ENCODE assay signal across 16 cellular contexts in the genomic region with DNA sequence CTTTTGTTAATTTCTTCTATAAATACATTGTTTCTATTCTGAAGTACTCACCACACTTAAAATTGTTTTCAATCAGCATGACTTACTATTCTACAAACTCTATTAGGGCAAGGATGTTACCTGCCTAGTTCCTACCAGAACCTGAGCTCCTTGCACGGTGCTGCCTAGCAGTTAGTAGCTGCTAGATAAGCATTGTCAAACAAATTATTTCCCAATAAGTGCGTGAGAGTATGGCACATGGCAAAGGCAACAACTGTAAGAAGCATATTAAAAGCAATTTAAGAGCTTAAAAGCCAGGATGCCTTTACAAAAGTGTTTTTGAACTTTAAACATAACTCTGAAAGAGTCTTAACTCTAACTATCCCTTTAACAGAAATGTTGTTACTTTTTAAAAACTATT. TPM values are rescaled to one million over a fixed set of nuclear protein-coding genes. Genes with fewer than 3 reads are reported as not detected.
A peak's percentile ranks its signal among the peaks of the same experiment; 100 is the strongest.
DNase-seq lines count a peak whose midpoint lies in the region; ATAC-seq, FAIRE-seq and TF ChIP-seq lines count a peak whose summit lies in the region.
"Had no signal": no experiment of that assay in that cellular context is flagged by ENCODE, and none has a peak within 500 bp of the region (broad histone marks: within the 10 kb centered on the region; RNA-seq: fewer than 3 reads in every experiment).

No MANE protein-coding gene starts in this region.

- H3K27me3 Mint-ChIP-seq in CD14-positive monocyte (ENCODE audit: low read depth in 3 of 3): no peaks in the 10 kb centered on the region

- no peak overlapping the region for H2AFZ ChIP-seq in HepG2 (ENCODE audit: low read length)

- ATAC-seq in HepG2 (peak; percentile 38; the same call in 2 of the 3 replicates), pancreas (peak; percentile 68 to 85 (median 78))

- no peaks in the 10 kb centered on the region for H3K36me3 Mint-ChIP-seq in CD14-positive monocyte

- TF ChIP-seq POLR2A in HepG2 (IDR thresholded peaks at IDR 0.05; ENCODE audit: insufficient read depth in 1 of 2, low read depth in 2 of 2, low read length in 2 of 2): no peak

- H3K27me3 ChIP-seq in HepG2 (ENCODE audit: control insufficient read depth in 1 of 2, insufficient read depth in 2 of 2, low read length in 2 of 2) (no peaks in the 10 kb centered on the region), pancreas (no peaks in the 10 kb centered on the region)

- FAIRE-seq in HepG2 (lab: Jason Lieb, UNC): no peak
- no peak for FAIRE-seq in pancreas (lab: Jason Lieb, UNC)
- FAIRE-seq: GM12892, GM18507, H54 had no signal

- TF ChIP-seq EP300 in HepG2 (IDR thresholded peaks at IDR 0.05; ENCODE audit: low read depth in 2 of 2, low read length in 2 of 2): no peak
- no peak for TF ChIP-seq EP300 in HepG2 (CRISPR knock-in tag; IDR thresholded peaks at IDR 0.05; ENCODE audit: borderline replicate concordance)

- in situ Hi-C loops in HepG2 (cut with HindIII; ENCODE audit: extremely low pct_ligation_motif_present, low pct_unique_long_range_greater_than_20kb): no loop called here

- WGBS in HepG2 (ENCODE audit: low lambda C conversion rate): 38% methylated on average over 2 of the region's 2 CpGs
- WGBS in pancreas, 2 donors: 18 to 25% methylated on average over 2 of the region's 2 CpGs

- no peaks in the 10 kb centered on the region for H3K9me3 Mint-ChIP-seq in CD14-positive monocyte

- H3K36me3 ChIP-seq in HepG2 (replicated peaks in 1 of 2; ENCODE audit: control insufficient read depth in 1 of 2, insufficient read depth in 2 of 2, low read length in 2 of 2) (no peaks in the 10 kb centered on the region), pancreas (no peaks in the 10 kb centered on the region)

- no peak overlapping the region for H3K9ac ChIP-seq in HepG2 (ENCODE audit: insufficient read depth, low read depth, low read length)

- peak overlapping the region in 1 of 2 donors; percentile 23 for H3K4me3 Mint-ChIP-seq in CD14-positive monocyte

- TF ChIP-seq RAD21 in HepG2 (CRISPR knock-in tag; IDR thresholded peaks at IDR 0.05): no peak

- no peaks in the 10 kb centered on the region for H4K20me1 ChIP-seq in HepG2 (ENCODE audit: insufficient read depth, low read length)

- H3K27ac Mint-ChIP-seq in CD14-positive monocyte: peak overlapping the region; percentile 78 to 95 (median 89)

- H3K27ac ChIP-seq in HepG2 (ENCODE audit: extremely low read length, insufficient read depth, low read length): peak overlapping the region; percentile 39
- H3K27ac ChIP-seq in pancreas: peak overlapping the region; percentile 29 to 93 (median 72)
- H3K27ac ChIP-seq: C4-2B had no signal

- peaks cover 96% of the 10 kb centered on the region for H3K4me1 ChIP-seq in HepG2 (ENCODE audit: insufficient read depth, low read length)
- peaks cover 63 to 80% (median 79%) of the 10 kb centered on the region in 3 donors for H3K4me1 ChIP-seq in pancreas

- H3K4me2 ChIP-seq in HepG2 (ENCODE audit: low read depth, low read length): no peak overlapping the region

- DNase-seq in CD14-positive monocyte (ENCODE audit: low spot score): no peak
- peak; percentile 20 for DNase-seq in MV-4-11 (lab: John Stamatoyannopoulos, UW)
- no peak for DNase-seq in HepG2 (ENCODE audit: low spot score)
- peak in 3 of 6 donors; percentile 35 to 54 (median 49) for DNase-seq in pancreas
- no peak for DNase-seq in middle frontal gyrus (ENCODE audit: extremely low spot score, low spot score)
- no peak for DNase-seq in SHP77 treated with DMSO at 0.1 percent for 48 hours (lab: John Stamatoyannopoulos, UW)
- DNase-seq in NAMALWA (ENCODE audit: low spot score): no peak
- DNase-seq: DMS79, KG1, NCI-H1092 treated with DMSO at 0.1 percent for 48 hours, NCI-H774, SHP77 had no signal

- intact Hi-C loops in CD14-positive monocyte (cut with micrococcal nuclease): no loop called here
- intact Hi-C loops in HepG2 (cut with micrococcal nuclease; ENCODE audit: unreplicated experiment): loop anchor here (10.0 kb wide), 1 partner anchor 185 kb away; no protein-coding TSS in a partner anchor
- intact Hi-C loops in pancreas (cut with DNase I): no loop called here

- no peak for TF ChIP-seq CTCF in CD14-positive monocyte (IDR thresholded peaks at IDR 0.05)
- TF ChIP-seq CTCF in HepG2 (CRISPR knock-in tag; IDR thresholded peaks at IDR 0.05): no peak
- no peak for TF ChIP-seq CTCF in pancreas (IDR thresholded peaks at IDR 0.05)

- no TSS peak for BruUV-seq in HepG2 (replicated peaks; lab: Mats Ljungman, UMichigan)

- H3K9me3 ChIP-seq in HepG2 (ENCODE audit: low read length) (no peaks in the 10 kb centered on the region), pancreas (no peaks in the 10 kb centered on the region)

- H3K4me3 ChIP-seq in HepG2 (replicated peaks in 1 of 3; ENCODE audit: insufficient read depth in 1 of 3, low read depth in 2 of 3, low read length in 3 of 3) (no peak overlapping the region), pancreas (no peak overlapping the region)

- CTCF ChIA-PET in HepG2 (lab: Yijun Ruan, JAX; ENCODE audit: low intra/inter-chr PET ratio, low total read pairs): no interaction called here

- POLR2A ChIA-PET in HepG2 (lab: Yijun Ruan, JAX): interaction anchor here (8.2 to 11.9 kb wide), 2 partner anchors 8 to 10 kb away, joined by 94 to 229 read pairs; a partner anchor contains a TSS

- H3K79me2 ChIP-seq in HepG2 (ENCODE audit: insufficient read depth, low read length): no peaks in the 10 kb centered on the region

- H3K4me1 Mint-ChIP-seq in CD14-positive monocyte: peaks cover 86% of the 10 kb centered on the region

TF ChIP-seq in HepG2, 621 proteins besides CTCF, POLR2A, EP300 and RAD21 (continues in another document):
- TF ChIP-seq CEBPB (IDR thresholded peaks at IDR 0.05; ENCODE audit: borderline replicate concordance, low read depth, low read length): peak; percentile 40; the same call in 1 of the 2 replicates

RNA-seq across cellular contexts. Expression of a gene that starts 8.2 kb away (rescaled TPM):
- polyA plus RNA-seq in CD14-positive monocyte (over 10,000 TPM; 13,865 to 46,644 TPM), HepG2 (2011; rRNA removed) (1,560 and 1,788 TPM in 2 replicates), pancreas (10 to 100 TPM; 10.1 to 29.4 TPM)
- total RNA-seq in HepG2 (2016; rRNA removed; fragmentation: Illumina TruSeq; extraction: Trizol) (1,312 and 2,054 TPM in 2 replicates), pancreas (100 to 1,000 TPM in 2 of 6 donors, 10 to 100 TPM in 4; 14.0 to 591 (median 39.3) TPM)
- total RNA-seq in HepG2 (2016; cell fraction: cytosol; rRNA removed; fragmentation: Illumina TruSeq; extraction: Trizol; ENCODE audit: low read depth): 154 and 157 TPM in 2 replicates
- 1,332 and 2,132 TPM in 2 replicates for total RNA-seq in HepG2 (2016; cell fraction: insoluble cytoplasmic fraction; rRNA removed; fragmentation: Illumina TruSeq; extraction: Trizol)
- 312 and 354 TPM in 2 replicates for total RNA-seq in HepG2 (2016; cell fraction: membrane; rRNA removed; fragmentation: Illumina TruSeq; extraction: Trizol)
- total RNA-seq in HepG2 (2016; cell fraction: nucleus; rRNA removed; fragmentation: Illumina TruSeq; extraction: Trizol): 1,314 and 1,505 TPM in 2 replicates
- 1,336 TPM in 2 replicates for polyA plus RNA-seq in HepG2 (2011; cell fraction: cytosol; rRNA removed)
- polyA plus RNA-seq in HepG2 (2011; cell fraction: nucleus; rRNA removed): 253 and 317 TPM in 2 replicates
- polyA plus RNA-seq in HepG2 (2012): 2,246 and 4,153 TPM in 2 replicates
- polyA plus RNA-seq in HepG2 (2016; cell fraction: cytosol; fragmentation: Illumina TruSeq; extraction: Trizol; ENCODE audit: low read depth): 159 and 162 TPM in 2 replicates
- polyA plus RNA-seq in HepG2 (2016; cell fraction: insoluble cytoplasmic fraction; fragmentation: Illumina TruSeq; extraction: Trizol; ENCODE audit: low read depth): 1,264 and 1,284 TPM in 2 replicates
- 279 and 297 TPM in 2 replicates for polyA plus RNA-seq in HepG2 (2016; cell fraction: membrane; fragmentation: Illumina TruSeq; extraction: Trizol; ENCODE audit: low read depth)
- 2,068 and 2,203 TPM in 2 replicates for polyA plus RNA-seq in HepG2 (2016; cell fraction: nucleus; fragmentation: Illumina TruSeq; extraction: Trizol; ENCODE audit: insufficient read depth, low read depth)
- 0.80 and 1,221 TPM in 2 replicates for polyA minus RNA-seq in HepG2 (2011; rRNA and poly(A)+ RNA removed; ENCODE audit: low replicate concordance)
- 3,146 and 3,201 TPM in 2 replicates for polyA minus RNA-seq in HepG2 (2011; cell fraction: cytosol; rRNA and poly(A)+ RNA removed)
- 420 and 665 TPM in 2 replicates for polyA minus RNA-seq in HepG2 (2011; cell fraction: nucleus; rRNA and poly(A)+ RNA removed)

RNA-seq across cellular contexts. Expression of a gene that starts 19.5 kb away (rescaled TPM):
- 10 to 100 TPM; 16.0 to 20.9 TPM for polyA plus RNA-seq in CD14-positive monocyte
- 45.0 and 51.7 TPM in 2 replicates for total RNA-seq in HepG2 (2016; rRNA removed; fragmentation: Illumina TruSeq; extraction: Trizol)
- 11.6 and 14.0 TPM in 2 replicates for total RNA-seq in HepG2 (2016; cell fraction: cytosol; rRNA removed; fragmentation: Illumina TruSeq; extraction: Trizol; ENCODE audit: low read depth)
- 45.7 and 59.8 TPM in 2 replicates for total RNA-seq in HepG2 (2016; cell fraction: insoluble cytoplasmic fraction; rRNA removed; fragmentation: Illumina TruSeq; extraction: Trizol)
- 25.6 and 27.0 TPM in 2 replicates for total RNA-seq in HepG2 (2016; cell fraction: membrane; rRNA removed; fragmentation: Illumina TruSeq; extraction: Trizol)
- total RNA-seq in HepG2 (2016; cell fraction: nucleus; rRNA removed; fragmentation: Illumina TruSeq; extraction: Trizol): 21.7 and 27.0 TPM in 2 replicates
- polyA plus RNA-seq in HepG2 (2011; rRNA removed): 10.0 and 16.8 TPM in 2 replicates
- polyA plus RNA-seq in HepG2 (2011; cell fraction: cytosol; rRNA removed): 16.1 and 23.0 TPM in 2 replicates
- 6.9 and 7.4 TPM in 2 replicates for polyA plus RNA-seq in HepG2 (2011; cell fraction: nucleus; rRNA removed)
- polyA plus RNA-seq in HepG2 (2012): 17.1 and 21.3 TPM in 2 replicates
- 10.2 and 11.1 TPM in 2 replicates for polyA plus RNA-seq in HepG2 (2016; cell fraction: cytosol; fragmentation: Illumina TruSeq; extraction: Trizol; ENCODE audit: low read depth)
- polyA plus RNA-seq in HepG2 (2016; cell fraction: insoluble cytoplasmic fraction; fragmentation: Illumina TruSeq; extraction: Trizol; ENCODE audit: low read depth): 58.2 and 68.3 TPM in 2 replicates
- polyA plus RNA-seq in HepG2 (2016; cell fraction: membrane; fragmentation: Illumina TruSeq; extraction: Trizol; ENCODE audit: low read depth): 21.0 and 21.8 TPM in 2 replicates
- 28.6 and 30.9 TPM in 2 replicates for polyA plus RNA-seq in HepG2 (2016; cell fraction: nucleus; fragmentation: Illumina TruSeq; extraction: Trizol; ENCODE audit: insufficient read depth, low read depth)
- 7.0 and 10.3 TPM in 2 replicates for polyA minus RNA-seq in HepG2 (2011; rRNA and poly(A)+ RNA removed; ENCODE audit: low replicate concordance)
- 10.5 and 11.3 TPM in 2 replicates for polyA minus RNA-seq in HepG2 (2011; cell fraction: cytosol; rRNA and poly(A)+ RNA removed)
- 16.4 and 19.7 TPM in 2 replicates for polyA minus RNA-seq in HepG2 (2011; cell fraction: nucleus; rRNA and poly(A)+ RNA removed)
- 10 to 100 TPM in 3 of 6 donors, 1 to 10 TPM in 3; 8.3 to 14.6 (median 10.6) TPM for total RNA-seq in pancreas
- polyA plus RNA-seq in pancreas: 10 to 100 TPM in 1 of 2 donors, 1 to 10 TPM in 1; 6.0 to 15.6 TPM

Comparison
In these comparisons a context has a peak if more than half of its experiments do, and no peak if none do; other contexts are left out.
1. RNA of a gene that starts 8.2 kb away (polyA plus RNA-seq): 13,865 to 46,644 TPM in CD14-positive monocyte and 159 to 4,153 TPM in HepG2; 10.1 to 29.4 TPM in pancreas; every median in the first group is over 4 times any median in the second.